9 cellular contexts compared by ENCODE assay signal in the genomic region with DNA sequence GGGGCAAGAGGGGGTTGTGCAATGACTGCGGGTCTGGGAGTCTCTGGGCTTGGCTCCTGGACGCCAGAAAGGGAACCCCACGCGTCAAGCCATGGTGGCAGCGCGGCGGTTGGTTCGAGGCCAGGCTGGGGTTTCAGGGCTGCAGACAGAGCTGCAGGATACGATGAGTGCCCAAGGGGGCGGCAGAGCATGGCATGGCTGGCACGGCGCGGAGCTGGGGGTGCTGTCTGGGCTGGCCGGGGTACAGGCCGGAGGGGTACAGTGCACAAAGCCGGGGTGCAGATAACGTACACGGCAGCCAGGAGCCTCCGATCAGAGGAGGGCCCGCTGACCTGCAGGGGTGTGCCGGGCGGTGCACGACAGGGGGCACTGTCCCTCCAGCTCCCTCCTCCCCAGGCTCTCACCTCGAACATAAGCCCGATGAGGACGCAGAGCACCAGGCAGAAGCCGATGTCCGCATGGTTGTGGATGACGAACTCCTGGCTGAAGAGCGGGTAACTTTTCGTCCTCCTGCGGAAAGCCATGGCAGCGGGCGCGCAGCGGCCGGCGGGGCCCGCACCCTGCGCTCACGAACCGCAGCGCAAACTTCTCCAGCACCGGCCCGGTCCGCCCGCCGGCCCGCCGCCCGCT. TPM values are rescaled to one million over a fixed set of nuclear protein-coding genes. Genes with fewer than 3 reads are reported as not detected.
DNase-seq lines count a peak whose midpoint lies in the region; ATAC-seq, FAIRE-seq and TF ChIP-seq lines count a peak whose summit lies in the region.
"Had no signal": no experiment of that assay in that cellular context is flagged by ENCODE, and none has a peak within 500 bp of the region (broad histone marks: within the 10 kb centered on the region; RNA-seq: fewer than 3 reads in every experiment).

No MANE protein-coding gene starts in this region.

- no peaks in the 10 kb centered on the region for H3K9me3 Mint-ChIP-seq in activated CD4-positive, alpha-beta T cell treated with anti-CD3 and anti-CD28 coated beads, Interleukin-2, amount 10 ng/mL, durations not matched to agents 7 days and 5 days
- H3K9me3 Mint-ChIP-seq in effector memory CD8-positive, alpha-beta T cell: no peaks in the 10 kb centered on the region
- H3K9me3 Mint-ChIP-seq in mesothelial cell of epicardium: no peaks in the 10 kb centered on the region

- peak; percentile 42 for FAIRE-seq in GM18507 (lab: Jason Lieb, UNC)
- FAIRE-seq: TTC549 had no signal

- H3K27me3 Mint-ChIP-seq in activated CD4-positive, alpha-beta T cell treated with anti-CD3 and anti-CD28 coated beads, Interleukin-2, amount 10 ng/mL, durations not matched to agents 7 days and 5 days: no peaks in the 10 kb centered on the region
- no peaks in the 10 kb centered on the region for H3K27me3 Mint-ChIP-seq in effector memory CD8-positive, alpha-beta T cell
- no peaks in the 10 kb centered on the region for H3K27me3 Mint-ChIP-seq in mesothelial cell of epicardium (ENCODE audit: low read depth)

- peak; percentile 50 for TF ChIP-seq CTCF in mesothelial cell of epicardium (IDR thresholded peaks at IDR 0.05; ENCODE audit: unreplicated experiment)

- peak; percentile 66 for ATAC-seq in HG02981 (IDR thresholded peaks at IDR 0.05; ENCODE audit: unreplicated experiment)
- peak; percentile 54 for ATAC-seq in effector memory CD8-positive, alpha-beta T cell (replicated peaks)

- peak overlapping the region; percentile 74 for H3K4me3 Mint-ChIP-seq in activated CD4-positive, alpha-beta T cell treated with anti-CD3 and anti-CD28 coated beads, Interleukin-2, amount 10 ng/mL, durations not matched to agents 7 days and 5 days
- H3K4me3 Mint-ChIP-seq in effector memory CD8-positive, alpha-beta T cell: peak overlapping the region; percentile 77 to 82
- peak overlapping the region; percentile 71 for H3K4me3 Mint-ChIP-seq in mesothelial cell of epicardium

- peaks cover 3% of the 10 kb centered on the region for H3K36me3 Mint-ChIP-seq in activated CD4-positive, alpha-beta T cell treated with anti-CD3 and anti-CD28 coated beads, Interleukin-2, amount 10 ng/mL, durations not matched to agents 7 days and 5 days (ENCODE audit: low read depth)
- peaks cover 22% of the 10 kb centered on the region for H3K36me3 Mint-ChIP-seq in effector memory CD8-positive, alpha-beta T cell (ENCODE audit: insufficient read depth)
- H3K36me3 Mint-ChIP-seq in mesothelial cell of epicardium: peaks cover 11% of the 10 kb centered on the region

- H3K4me1 Mint-ChIP-seq in activated CD4-positive, alpha-beta T cell treated with anti-CD3 and anti-CD28 coated beads, Interleukin-2, amount 10 ng/mL, durations not matched to agents 7 days and 5 days: peaks cover 45% of the 10 kb centered on the region
- peaks cover 35 to 38% of the 10 kb centered on the region in 2 donors for H3K4me1 Mint-ChIP-seq in effector memory CD8-positive, alpha-beta T cell (ENCODE audit: low read depth in 2 of 2)
- peaks cover 55% of the 10 kb centered on the region for H3K4me1 Mint-ChIP-seq in mesothelial cell of epicardium

- POLR2A ChIA-PET in activated CD4-positive, alpha-beta T cell treated with anti-CD3 and anti-CD28 coated beads, Interleukin-2, amount 10 ng/mL, durations not matched to agents 7 days and 5 days (lab: Charles Lee): no interaction called here

- DNase-seq in AG08395 (ENCODE audit: low spot score): peak; percentile 61
- peak; percentile 56 for DNase-seq in GM18507 (ENCODE audit: extremely low spot score, insufficient read length, low read depth)
- peak; percentile 48 for DNase-seq in NCI-H460 (ENCODE audit: extremely low read depth, low read depth)
- DNase-seq in activated CD4-positive, alpha-beta T cell treated with anti-CD3 and anti-CD28 coated beads, Interleukin-2, amount 10 ng/mL, durations not matched to agents 7 days and 5 days: peak; percentile 50
- peak; percentile 41 to 47 (median 46) for DNase-seq in effector memory CD8-positive, alpha-beta T cell
- no peak for DNase-seq in mesothelial cell of epicardium (ENCODE audit: low spot score in 2 of 2, unreplicated experiment in 2 of 2)
- peak; percentile 76 for DNase-seq in stimulated activated CD8-positive, alpha-beta memory T cell treated with anti-CD3 and anti-CD28 coated beads, Interleukin-4, amount 100 ng/mL, for 48 hours

- peak overlapping the region; percentile 70 for H3K27ac Mint-ChIP-seq in activated CD4-positive, alpha-beta T cell treated with anti-CD3 and anti-CD28 coated beads, Interleukin-2, amount 10 ng/mL, durations not matched to agents 7 days and 5 days
- H3K27ac Mint-ChIP-seq in effector memory CD8-positive, alpha-beta T cell: peak overlapping the region; percentile 56 to 96
- peak overlapping the region; percentile 67 for H3K27ac Mint-ChIP-seq in mesothelial cell of epicardium

- CTCF ChIA-PET in activated CD4-positive, alpha-beta T cell treated with anti-CD3 and anti-CD28 coated beads, Interleukin-2, amount 10 ng/mL, durations not matched to agents 7 days and 5 days (lab: Charles Lee): interaction anchor here (0.6 to 1.5 kb wide), 6 partner anchors 19 to 167 kb away, joined by 3 to 5 read pairs (median 3); no protein-coding TSS in a partner anchor

RNA-seq across cellular contexts. Expression of a gene that starts 0.4 kb away (rescaled TPM):
- total RNA-seq in NCI-H460 (2014; rRNA removed; shearing (Covaris generic)): 12.1 and 13.1 TPM in 2 replicates
- polyA plus RNA-seq in NCI-H460 (2014; cell fraction: nucleus; rRNA removed): 12.7 and 13.6 TPM in 2 replicates
- total RNA-seq in activated CD4-positive, alpha-beta T cell treated with anti-CD3 and anti-CD28 coated beads, Interleukin-2, amount 10 ng/mL, durations not matched to agents 7 days and 5 days: 1 to 10 TPM; 9.0 to 9.4 TPM
- total RNA-seq in mesothelial cell of epicardium: 21.7 to 22.1 TPM (median 21.8 TPM) in 3 replicates

Comparison
In these comparisons a context has a peak if more than half of its experiments do, and no peak if none do; other contexts are left out.
1. DNase-seq: peak in AG08395 (single experiment), GM18507 (single experiment), NCI-H460 (single experiment), activated CD4-positive, alpha-beta T cell treated with anti-CD3 and anti-CD28 coated beads, Interleukin-2, amount 10 ng/mL, durations not matched to agents 7 days and 5 days (single experiment), effector memory CD8-positive, alpha-beta T cell (3 of 3) and stimulated activated CD8-positive, alpha-beta memory T cell treated with anti-CD3 and anti-CD28 coated beads, Interleukin-4, amount 100 ng/mL, for 48 hours (single experiment); none in mesothelial cell of epicardium (0 of 2).
2. Peak in every context shown above with its lines, with median percentiles within 50 percentile points of each other: H3K27ac Mint-ChIP-seq and H3K4me3 Mint-ChIP-seq.